In genomic region chr9:101271102-101271501, GRCh38 we compare ENCODE assay signal across 14 cellular contexts.
"Had no signal": no experiment of that assay in that cellular context is flagged by ENCODE, and none has a peak within 500 bp of the region (broad histone marks: within the 10 kb centered on the region; RNA-seq: fewer than 3 reads in every experiment).

No MANE protein-coding gene starts in this region.

- H3K27me3 ChIP-seq: right atrium auricular region, sigmoid colon, suprapubic skin, tibial artery, upper lobe of right lung, vagina had no signal

- H3K36me3 ChIP-seq: heart left ventricle, right atrium auricular region, sigmoid colon, stomach, suprapubic skin, tibial artery, upper lobe of right lung, vagina had no signal

- ATAC-seq: heart left ventricle, natural killer cell, upper lobe of right lung had no signal

- DNase-seq: foreskin melanocyte; heart left ventricle; hippocampal formation; natural killer cell; sigmoid colon; stimulated activated CD4-positive, alpha-beta T cell treated with anti-CD3 and anti-CD28 coated beads, Interleukin-12 subunit alpha, Interleukin-12 subunit beta, amount 100 ng/mL, for 4 hours; stimulated activated naive CD4-positive, alpha-beta T cell; stomach; tibial artery; upper lobe of right lung had no signal

- H3K27ac ChIP-seq: heart left ventricle, right atrium auricular region, sigmoid colon, skin epidermis, stomach, suprapubic skin, tibial artery, upper lobe of right lung, vagina had no signal

- H3K4me1 ChIP-seq: heart left ventricle, right atrium auricular region, sigmoid colon, stomach, suprapubic skin, tibial artery, upper lobe of right lung, vagina had no signal

- H3K4me3 ChIP-seq: heart left ventricle, right atrium auricular region, sigmoid colon, skin epidermis, stomach, suprapubic skin, tibial artery, upper lobe of right lung, vagina had no signal

- H3K9me3 ChIP-seq: heart left ventricle, right atrium auricular region, sigmoid colon, stomach, suprapubic skin, tibial artery, upper lobe of right lung, vagina had no signal
